ENCODE assay signal across 8 cellular contexts in genomic region chr19:47608074-47608907, GRCh38. TPM values are rescaled to one million over a fixed set of nuclear protein-coding genes. Genes with fewer than 3 reads are reported as not detected.
DNase-seq lines count a peak whose midpoint lies in the region; ATAC-seq and TF ChIP-seq lines count a peak whose summit lies in the region.

No MANE protein-coding gene starts in this region.

- peak overlapping the region; percentile 95 for H3K4me3 ChIP-seq in endodermal cell (ENCODE audit: low read length)

- H3K27ac ChIP-seq in endodermal cell (ENCODE audit: low read depth, low read length), result peak overlapping the region; percentile 84

- DNase-seq in COLO829 (ENCODE audit: low spot score) (peak; percentile 82), HT1080 (ENCODE audit: low read depth) (peak; percentile 87), endodermal cell (peak; percentile 97), midbrain (lab: John Stamatoyannopoulos, UW) (peak; percentile 97)
- DNase-seq in NK-92 treated with Interleukin-12 subunit alpha and Interleukin-12 subunit beta, amount 100 ng/mL, for 24 hours (lab: John Stamatoyannopoulos, UW), result peak; percentile 86
- DNase-seq in activated CD8-positive, alpha-beta memory T cell treated with anti-CD3 and anti-CD28 coated beads, Interleukin-2, amount 50 U/mL, for 24 hours (ENCODE audit: extremely low read depth), result peak; percentile 80
- peak; percentile 94 for DNase-seq in stimulated activated CD8-positive, alpha-beta memory T cell treated with anti-CD3 and anti-CD28 coated beads, Interleukin-15, amount 100 ng/mL, for 48 hours (ENCODE audit: low read depth in 2 of 2)

- peak overlapping the region; percentile 83 for H3K4me3 Mint-ChIP-seq in endodermal cell

- H3K36me3 Mint-ChIP-seq in endodermal cell (ENCODE audit: low read depth), result peaks cover 10% of the 10 kb centered on the region

- peaks cover 13% of the 10 kb centered on the region for H3K4me1 ChIP-seq in endodermal cell (ENCODE audit: control insufficient read depth, insufficient read depth, low read length)

- peak; percentile 61 for TF ChIP-seq CTCF in endodermal cell (conservative IDR thresholded peaks at IDR 0.05)

- H3K9me3 ChIP-seq in endodermal cell (ENCODE audit: control insufficient read depth, low read length), result no peaks in the 10 kb centered on the region

- 0% methylated on average over 6 to 84 of the region's 93 CpGs for WGBS in endodermal cell (ENCODE audit: insufficient coverage in 1 of 2, insufficient read length in 1 of 2), 2 experiments

- no peaks in the 10 kb centered on the region for H3K27me3 Mint-ChIP-seq in endodermal cell (ENCODE audit: insufficient read depth)

- peaks cover 21% of the 10 kb centered on the region for H3K4me1 Mint-ChIP-seq in endodermal cell

- ATAC-seq in GM19468 (IDR thresholded peaks at IDR 0.05; ENCODE audit: extremely low read depth, unreplicated experiment), result peak; percentile 44

- peak overlapping the region; percentile 88 for H3K27ac Mint-ChIP-seq in endodermal cell

- no peaks in the 10 kb centered on the region for H3K27me3 ChIP-seq in endodermal cell (ENCODE audit: control insufficient read depth, insufficient read depth, low read length, poor library complexity, severe bottlenecking)

- peaks cover 15% of the 10 kb centered on the region for H3K36me3 ChIP-seq in endodermal cell (ENCODE audit: control insufficient read depth, insufficient read depth, low read length)

- H3K9ac ChIP-seq in endodermal cell (ENCODE audit: extremely low read depth, low read length, poor library complexity, severe bottlenecking), result peak overlapping the region; percentile 77

- H3K9me3 Mint-ChIP-seq in endodermal cell, result no peaks in the 10 kb centered on the region

RNA-seq across cellular contexts. Expression of gene BICRA, which starts 0.6 kb away (rescaled TPM):
- 0.68 and 2.3 TPM in 2 replicates for total RNA-seq in HT1080 (2014; rRNA removed; shearing (Covaris generic))
- 4.1 and 6.6 TPM in 2 replicates for polyA plus RNA-seq in HT1080 (2015; cell fraction: cytosol; rRNA removed)
- 9.0 and 9.2 TPM in 2 replicates for polyA plus RNA-seq in HT1080 (2015; cell fraction: nucleus; rRNA removed)
- 10 to 100 TPM; 30.0 to 30.1 TPM for total RNA-seq in endodermal cell
- polyA plus RNA-seq in endodermal cell (2013, experiment 1 of 2), result 20.1 TPM
- 19.1 TPM for polyA plus RNA-seq in endodermal cell (2013, experiment 2 of 2)

RNA-seq across cellular contexts. Expression of gene ZNF541, which starts 35.3 kb away (rescaled TPM):
- not detected in 2 replicates for total RNA-seq in HT1080 (2014; rRNA removed; shearing (Covaris generic))
- polyA plus RNA-seq in HT1080 (2015; cell fraction: cytosol; rRNA removed), result not detected in 2 replicates
- not detected in 2 replicates for polyA plus RNA-seq in HT1080 (2015; cell fraction: nucleus; rRNA removed)
- not detected for total RNA-seq in endodermal cell
- polyA plus RNA-seq in endodermal cell (2013, experiment 1 of 2), result not detected
- not detected for polyA plus RNA-seq in endodermal cell (2013, experiment 2 of 2)

Comparison
In these comparisons a context has a peak if more than half of its experiments do, and no peak if none do; other contexts are left out.
1. Peak in every context shown above with its lines: DNase-seq, ATAC-seq, H3K4me3 ChIP-seq and H3K27ac ChIP-seq.